8 cellular contexts compared by ENCODE assay signal in the genomic region with DNA sequence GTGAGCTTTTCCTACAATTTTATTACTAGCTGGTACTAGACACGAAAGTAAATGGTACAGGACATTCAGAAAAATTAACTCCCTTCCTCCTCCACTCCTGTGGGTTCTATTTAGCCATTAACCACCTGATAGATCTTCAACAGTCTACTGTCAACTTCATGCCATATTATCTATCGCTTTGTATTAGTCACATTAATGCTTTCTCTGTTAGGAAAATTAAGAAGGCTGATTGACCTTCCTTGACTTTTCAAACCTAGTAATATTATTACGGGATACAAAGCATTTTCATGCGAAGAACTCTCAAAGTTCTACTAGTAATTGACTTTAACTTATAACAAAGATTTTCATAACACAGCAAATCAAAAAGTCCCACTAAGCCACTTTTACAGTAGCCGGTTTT. TPM values are rescaled to one million over a fixed set of nuclear protein-coding genes. Genes with fewer than 3 reads are reported as not detected.
DNase-seq lines count a peak whose midpoint lies in the region; ATAC-seq, FAIRE-seq and TF ChIP-seq lines count a peak whose summit lies in the region.

No MANE protein-coding gene starts in this region.

- CTCF ChIA-PET in activated CD4-positive, alpha-beta T cell treated with anti-CD3 and anti-CD28 coated beads for 36 hours (lab: Charles Lee), result interaction anchor here (1.0 to 2.1 kb wide), 5 partner anchors 9 to 86 kb away, joined by 4 to 10 read pairs (median 8); no protein-coding TSS in a partner anchor

- H3K4me1 ChIP-seq in keratinocyte (ENCODE audit: control insufficient read depth, extremely low read depth, insufficient read depth, low read length), result peaks cover 24% of the 10 kb centered on the region

- peaks cover 62% of the 10 kb centered on the region for H3K79me2 ChIP-seq in keratinocyte (ENCODE audit: control insufficient read depth, insufficient read depth, low read length)

- peak overlapping the region; percentile 96 for H3K4me2 ChIP-seq in keratinocyte (ENCODE audit: control insufficient read depth, extremely low read depth, insufficient read depth, low read depth, low read length)

- H3K4me3 Mint-ChIP-seq in activated CD4-positive, alpha-beta T cell treated with anti-CD3 and anti-CD28 coated beads for 36 hours, result peak overlapping the region; percentile 95

- FAIRE-seq in keratinocyte (lab: Jason Lieb, UNC), result no peak

- H3K27ac Mint-ChIP-seq in activated CD4-positive, alpha-beta T cell treated with anti-CD3 and anti-CD28 coated beads for 36 hours, result peak overlapping the region; percentile 91
- peak overlapping the region; percentile 94 to 95 for H3K27ac Mint-ChIP-seq in activated naive CD4-positive, alpha-beta T cell treated with anti-CD3 and anti-CD28 coated beads, Interleukin-2, amount 50 U/mL, for 72 hours

- peaks cover 6% of the 10 kb centered on the region for H3K9me3 Mint-ChIP-seq in activated CD4-positive, alpha-beta T cell treated with anti-CD3 and anti-CD28 coated beads for 36 hours (ENCODE audit: low read depth)
- peaks cover 4 to 12% of the 10 kb centered on the region in 2 donors for H3K9me3 Mint-ChIP-seq in activated naive CD4-positive, alpha-beta T cell treated with anti-CD3 and anti-CD28 coated beads, Interleukin-2, amount 50 U/mL, for 72 hours

- H2AFZ ChIP-seq in keratinocyte (ENCODE audit: control insufficient read depth, low read length), result no peak overlapping the region

- no peaks in the 10 kb centered on the region for H3K9me3 ChIP-seq in keratinocyte (ENCODE audit: control insufficient read depth, low read depth, low read length)

- dilution Hi-C loops in keratinocyte (cut with MboI; ENCODE audit: extremely low pct_ligation_motif_present, low sequenced_read_pairs), result no loop called here

- peaks cover 3% of the 10 kb centered on the region for H3K9me1 ChIP-seq in keratinocyte (ENCODE audit: control insufficient read depth, extremely low read depth, insufficient read depth, low read length)

- H3K36me3 ChIP-seq in keratinocyte (ENCODE audit: control insufficient read depth in 2 of 2, extremely low read depth in 1 of 2, insufficient read depth in 2 of 2, low read length in 2 of 2), result peaks cover 2 to 5% of the 10 kb centered on the region in 2 experiments

- H3K9ac ChIP-seq in keratinocyte (ENCODE audit: control insufficient read depth, extremely low read depth, insufficient read depth, low read length), result peak overlapping the region; percentile 95

- H3K4me1 Mint-ChIP-seq in activated CD4-positive, alpha-beta T cell treated with anti-CD3 and anti-CD28 coated beads for 36 hours, result peaks cover 45% of the 10 kb centered on the region

- POLR2A ChIA-PET in activated CD4-positive, alpha-beta T cell treated with anti-CD3 and anti-CD28 coated beads for 36 hours (lab: Charles Lee), result interaction anchor here (0.8 to 1.5 kb wide), 3 partner anchors 9 to 14 kb away, joined by 3 to 5 read pairs (median 4); no protein-coding TSS in a partner anchor

- intact Hi-C loops in activated CD4-positive, alpha-beta T cell treated with anti-CD3 and anti-CD28 coated beads for 36 hours (cut with DNase I, micrococcal nuclease), result loop anchor here (5.0 to 10.0 kb wide), 4 partner anchors 76 to 1183 kb away; partner anchors contain the start of genes MRPL50 (in 1 of the 2), MSANTD3 (in 1 of the 2), RNF20 (in 1 of the 2) and ZNF189 (in 1 of the 2)

- peaks cover 9% of the 10 kb centered on the region for H4K20me1 ChIP-seq in keratinocyte (ENCODE audit: control insufficient read depth, extremely low read depth, insufficient read depth, low read length)

- no peaks in the 10 kb centered on the region for H3K27me3 Mint-ChIP-seq in activated CD4-positive, alpha-beta T cell treated with anti-CD3 and anti-CD28 coated beads for 36 hours

- H3K4me3 ChIP-seq in keratinocyte (ENCODE audit: control insufficient read depth in 2 of 3, extremely low read depth in 1 of 3, insufficient read depth in 2 of 3, low read depth in 1 of 3, low read length in 3 of 3), result peak overlapping the region; percentile 89 to 92 (median 90)

- H3K27me3 ChIP-seq in keratinocyte (ENCODE audit: control insufficient read depth, extremely low read depth, insufficient read depth, low read length), result no peaks in the 10 kb centered on the region

- no peak for ATAC-seq in activated CD4-positive, alpha-beta T cell treated with anti-CD3 and anti-CD28 coated beads for 36 hours
- ATAC-seq in activated naive CD4-positive, alpha-beta T cell treated with anti-CD3 and anti-CD28 coated beads, Interleukin-2, amount 50 U/mL, for 72 hours, result no peak

- peaks cover 22% of the 10 kb centered on the region for H3K36me3 Mint-ChIP-seq in activated CD4-positive, alpha-beta T cell treated with anti-CD3 and anti-CD28 coated beads for 36 hours (ENCODE audit: low read depth)
- peaks cover 32 to 51% of the 10 kb centered on the region in 2 donors for H3K36me3 Mint-ChIP-seq in activated naive CD4-positive, alpha-beta T cell treated with anti-CD3 and anti-CD28 coated beads, Interleukin-2, amount 50 U/mL, for 72 hours

- no peak for TF ChIP-seq CTCF in keratinocyte (optimal IDR thresholded peaks at IDR 0.05 in 1 of 3, IDR thresholded peaks at IDR 0.05 in 1 of 3, conservative IDR thresholded peaks at IDR 0.05 in 1 of 3; ENCODE audit: extremely low read depth in 1 of 3, insufficient read depth in 2 of 3, low read length in 3 of 3)

- no peak for DNase-seq in activated CD4-positive, alpha-beta T cell treated with anti-CD3 and anti-CD28 coated beads for 36 hours
- no peak for DNase-seq in activated CD4-positive, alpha-beta T cell treated with anti-CD3 and anti-CD28 coated beads for 48 hours
- no peak for DNase-seq in activated naive CD4-positive, alpha-beta T cell treated with anti-CD3 and anti-CD28 coated beads, Interleukin-2, amount 50 U/mL, for 72 hours (ENCODE audit: low spot score in 2 of 2)
- DNase-seq in keratinocyte (ENCODE audit: low read depth, low spot score) (no peak), substantia nigra (lab: John Stamatoyannopoulos, UW) (no peak), NCI-H146 (lab: John Stamatoyannopoulos, UW) (no peak), DMS153 (lab: John Stamatoyannopoulos, UW) (no peak), T-helper 9 cell (no peak)

- H3K27ac ChIP-seq in keratinocyte (ENCODE audit: control insufficient read depth, insufficient read depth, low read length), result peak overlapping the region; percentile 88
- H3K27ac ChIP-seq in substantia nigra (ENCODE audit: low read depth, low read length, poor library complexity, severe bottlenecking), result peak overlapping the region; percentile 70

RNA-seq across cellular contexts. Expression of gene TEX10, which starts 1.2 kb away (rescaled TPM):
- 10 to 100 TPM; 24.8 to 27.5 TPM for total RNA-seq in activated CD4-positive, alpha-beta T cell treated with anti-CD3 and anti-CD28 coated beads for 36 hours
- total RNA-seq in activated naive CD4-positive, alpha-beta T cell treated with anti-CD3 and anti-CD28 coated beads, Interleukin-2, amount 50 U/mL, for 72 hours, result 10 to 100 TPM; 20.1 to 24.5 TPM
- polyA plus RNA-seq in keratinocyte, result 31.3 to 50.7 TPM (median 32.9 TPM) in 3 replicates
- 18.6 TPM for polyA plus RNA-seq in keratinocyte (2011; ENCODE audit: low read depth)
- 19.1 and 39.6 TPM in 2 replicates for polyA plus RNA-seq in keratinocyte (2011; cell fraction: cytosol; rRNA removed)
- 40.9 and 50.7 TPM in 2 replicates for polyA plus RNA-seq in keratinocyte (2011; cell fraction: nucleus; rRNA removed)
- 23.4 and 26.6 TPM in 2 replicates for polyA plus RNA-seq in keratinocyte (2012; ENCODE audit: low replicate concordance)
- polyA minus RNA-seq in keratinocyte, result 12.5 to 58.2 TPM (median 29.1 TPM) in 3 replicates
- 15.0 TPM for polyA minus RNA-seq in keratinocyte (2011; cell fraction: cytosol; rRNA and poly(A)+ RNA removed)
- 26.2 and 50.9 TPM in 2 replicates for polyA minus RNA-seq in keratinocyte (2011; cell fraction: nucleus; rRNA and poly(A)+ RNA removed)
